Comparison of ENCODE assay signal across 8 cellular contexts in genomic region chr16:73020409-73020884, GRCh38. TPM values are rescaled to one million over a fixed set of nuclear protein-coding genes. Genes with fewer than 3 reads are reported as not detected.
DNase-seq lines count a peak whose midpoint lies in the region; ATAC-seq and TF ChIP-seq lines count a peak whose summit lies in the region.

No MANE protein-coding gene starts in this region.

- H3K4me3 Mint-ChIP-seq in activated CD4-positive, alpha-beta T cell treated with anti-CD3 and anti-CD28 coated beads for 36 hours: no peak overlapping the region

- no peak overlapping the region for H3K27ac Mint-ChIP-seq in activated CD4-positive, alpha-beta T cell treated with anti-CD3 and anti-CD28 coated beads for 36 hours

- CTCF ChIA-PET in activated CD4-positive, alpha-beta T cell treated with anti-CD3 and anti-CD28 coated beads for 36 hours (lab: Charles Lee): no interaction called here

- POLR2A ChIA-PET in activated CD4-positive, alpha-beta T cell treated with anti-CD3 and anti-CD28 coated beads for 36 hours (lab: Charles Lee): no interaction called here

- no peaks in the 10 kb centered on the region for H3K9me3 Mint-ChIP-seq in activated CD4-positive, alpha-beta T cell treated with anti-CD3 and anti-CD28 coated beads for 36 hours (ENCODE audit: low read depth)

- no peaks in the 10 kb centered on the region for H3K4me1 Mint-ChIP-seq in activated CD4-positive, alpha-beta T cell treated with anti-CD3 and anti-CD28 coated beads for 36 hours

- intact Hi-C loops in activated CD4-positive, alpha-beta T cell treated with anti-CD3 and anti-CD28 coated beads for 36 hours (cut with DNase I, micrococcal nuclease): no loop called here

- DNase-seq in Caki2 (ENCODE audit: low read depth) (peak; percentile 84), NCI-H69 (lab: John Stamatoyannopoulos, UW) (peak; percentile 72), epithelial cell of esophagus (ENCODE audit: low read depth) (peak; percentile 78), non-pigmented ciliary epithelial cell (ENCODE audit: low read depth) (peak; percentile 82), SKM-1 (lab: John Stamatoyannopoulos, UW; ENCODE audit: unreplicated experiment) (no peak)
- DNase-seq in activated CD4-positive, alpha-beta T cell treated with anti-CD3 and anti-CD28 coated beads for 36 hours: no peak

- no peaks in the 10 kb centered on the region for H3K27me3 Mint-ChIP-seq in activated CD4-positive, alpha-beta T cell treated with anti-CD3 and anti-CD28 coated beads for 36 hours

- no peaks in the 10 kb centered on the region for H3K36me3 Mint-ChIP-seq in activated CD4-positive, alpha-beta T cell treated with anti-CD3 and anti-CD28 coated beads for 36 hours (ENCODE audit: low read depth)

- H3K4me3 ChIP-seq in epithelial cell of esophagus (ENCODE audit: low read length): no peak overlapping the region

- TF ChIP-seq CTCF in epithelial cell of esophagus (IDR thresholded peaks at IDR 0.05; ENCODE audit: insufficient read depth, low read depth, low read length, missing control alignments): no peak

- no peak for ATAC-seq in GM18870 (IDR thresholded peaks at IDR 0.05; ENCODE audit: unreplicated experiment)
- ATAC-seq in activated CD4-positive, alpha-beta T cell treated with anti-CD3 and anti-CD28 coated beads for 36 hours: no peak
- ATAC-seq in HG03521 (IDR thresholded peaks at IDR 0.05; ENCODE audit: unreplicated experiment): no peak

- in situ Hi-C loops in Caki2 (cut with HindIII; ENCODE audit: low pct_unique_long_range_greater_than_20kb, low sequenced_read_pairs): no loop called here

RNA-seq across cellular contexts. Expression of gene ZFHX3, which starts 27.5 kb away (rescaled TPM):
- total RNA-seq in Caki2 (2014; rRNA removed; shearing (Covaris generic); ENCODE audit: low replicate concordance): 1.3 and 1.6 TPM in 2 replicates
- total RNA-seq in activated CD4-positive, alpha-beta T cell treated with anti-CD3 and anti-CD28 coated beads for 36 hours: under 1 TPM; 0.27 to 0.37 TPM

Comparison
In these comparisons a context has a peak if more than half of its experiments do, and no peak if none do; other contexts are left out.
1. DNase-seq: peak in Caki2 (single experiment), NCI-H69 (single experiment), epithelial cell of esophagus (single experiment) and non-pigmented ciliary epithelial cell (single experiment); none in activated CD4-positive, alpha-beta T cell treated with anti-CD3 and anti-CD28 coated beads for 36 hours (single experiment) and SKM-1 (single experiment).